In the genomic region with DNA sequence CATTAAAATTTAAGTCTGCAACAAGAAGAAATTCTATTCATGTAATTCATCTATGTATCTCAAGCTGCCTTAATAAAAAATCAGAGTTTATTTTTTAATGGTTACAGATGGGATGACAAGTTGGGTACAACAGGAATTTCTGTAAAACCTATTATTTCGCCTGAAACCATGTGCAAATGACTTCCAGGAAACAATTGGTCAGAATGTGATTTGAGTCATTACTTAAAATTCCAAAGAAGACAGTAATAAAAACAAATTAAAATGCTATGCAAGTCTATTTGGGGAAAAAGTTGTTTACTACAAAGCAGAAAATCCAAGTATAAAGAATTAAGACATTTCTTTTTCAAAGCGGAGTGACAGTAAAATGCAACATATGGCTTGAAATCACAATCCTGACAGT, we compare ENCODE assay signal across 19 cellular contexts. TPM values are rescaled to one million over a fixed set of nuclear protein-coding genes. Genes with fewer than 3 reads are reported as not detected.
DNase-seq lines count a peak whose midpoint lies in the region; ATAC-seq, FAIRE-seq and TF ChIP-seq lines count a peak whose summit lies in the region.
"Had no signal": no experiment of that assay in that cellular context is flagged by ENCODE, and none has a peak within 500 bp of the region (broad histone marks: within the 10 kb centered on the region; RNA-seq: fewer than 3 reads in every experiment).

No MANE protein-coding gene starts in this region.

- H3K36me3 Mint-ChIP-seq in HFFc6 (ENCODE audit: low read depth) (no peaks in the 10 kb centered on the region), immature natural killer cell (no peaks in the 10 kb centered on the region)

- no peak overlapping the region for H3K27ac Mint-ChIP-seq in HFFc6
- H3K27ac Mint-ChIP-seq in immature natural killer cell, result no peak overlapping the region

- TF ChIP-seq CTCF in HFFc6 (IDR thresholded peaks at IDR 0.05), result no peak

- H3K27me3 Mint-ChIP-seq in HFFc6 (ENCODE audit: insufficient read depth) (no peaks in the 10 kb centered on the region), immature natural killer cell (ENCODE audit: low read depth in 3 of 3) (no peaks in the 10 kb centered on the region)

- DNase-seq in EH (ENCODE audit: low read depth), result peak; percentile 84
- DNase-seq in HFFc6, result peak; percentile 44
- DNase-seq in renal cortical epithelial cell (ENCODE audit: low read depth), result peak; percentile 73
- no peak for DNase-seq in immature natural killer cell
- DNase-seq in COLO829 (ENCODE audit: low spot score), result no peak
- DNase-seq: DMS53, GDM1, IMR-90, Kasumi-1, NCI-H1417, NCI-H2029, NCI-H2171 treated with DMSO at 0.1 percent for 48 hours, NCI-H510A, NCI-H82, SHP77 had no signal

- H3K4me1 Mint-ChIP-seq in HFFc6 (ENCODE audit: low read depth) (peaks cover 33% of the 10 kb centered on the region), immature natural killer cell (no peaks in the 10 kb centered on the region)

- H3K4me3 Mint-ChIP-seq in HFFc6 (no peak overlapping the region), immature natural killer cell (no peak overlapping the region)

- H3K9me3 Mint-ChIP-seq in HFFc6, result no peaks in the 10 kb centered on the region
- peaks cover 1 to 11% (median 3%) of the 10 kb centered on the region in 6 donors for H3K9me3 Mint-ChIP-seq in immature natural killer cell

- FAIRE-seq in endometrium (lab: Jason Lieb, UNC), result peak; percentile 59
- FAIRE-seq: H1 had no signal

- no peak for ATAC-seq in activated CD4-positive, CD25-positive, alpha-beta regulatory T cell treated with anti-CD3 and anti-CD28 coated beads, Interleukin-2, amount 50 U/mL, for 24 hours
- ATAC-seq: Panc1 had no signal

RNA-seq across cellular contexts. Expression of a gene that starts 41.4 kb away (rescaled TPM):
- total RNA-seq in HFFc6 (2021; fragmentation: NEBNext Ultra II Directional; extraction: Animal tissue kit (Norgen Biotek cat#: 25700)), result 10 to 100 TPM; 52.4 to 74.6 (median 61.4) TPM
- total RNA-seq in renal cortical epithelial cell, result 173 and 349 TPM in 2 replicates
- polyA plus RNA-seq in immature natural killer cell, result under 1 TPM in 2 of 3 donors, not detected in 1; 0.18 to 0.53 TPM

Comparison
In these comparisons a context has a peak if more than half of its experiments do, and no peak if none do; other contexts are left out.
1. DNase-seq: peak in EH (single experiment), HFFc6 (single experiment) and renal cortical epithelial cell (single experiment); none in immature natural killer cell (0 of 3) and COLO829 (single experiment).